ENCODE assay signal across 25 cellular contexts in the genomic region with DNA sequence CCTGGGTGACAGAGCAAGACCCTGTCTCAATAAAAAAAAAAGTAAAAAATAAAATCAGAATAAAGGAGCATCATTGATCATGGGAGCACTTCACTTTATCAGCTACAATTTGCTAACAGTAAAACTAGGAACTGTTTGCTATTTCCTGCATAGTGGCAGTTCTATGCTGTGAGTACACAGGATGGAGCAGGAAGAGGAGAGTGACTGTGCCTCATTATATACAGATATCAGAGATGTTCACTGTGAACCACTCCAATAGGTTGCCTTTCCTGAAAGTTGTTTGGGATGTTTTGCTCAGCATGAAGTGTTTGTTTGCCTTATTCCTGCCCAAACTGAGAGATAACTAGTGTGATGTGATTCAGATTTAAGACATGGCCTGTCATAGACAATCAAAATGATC.
"Had no signal": no experiment of that assay in that cellular context is flagged by ENCODE, and none has a peak within 500 bp of the region (broad histone marks: within the 10 kb centered on the region; RNA-seq: fewer than 3 reads in every experiment).

No MANE protein-coding gene starts in this region.

- H3K4me3 Mint-ChIP-seq: activated B cell treated with CpG ODN at 0.5 μM for 24 hours; activated CD4-positive, alpha-beta T cell treated with anti-CD3 and anti-CD28 coated beads, Interleukin-2, amount 10 ng/mL, durations not matched to agents 24 days and 14 days; activated naive CD4-positive, alpha-beta T cell treated with anti-CD3 and anti-CD28 coated beads, Interleukin-2, amount 10 ng/mL, durations not matched to agents 7 days and 5 days; activated naive CD8-positive, alpha-beta T cell treated with anti-CD3 and anti-CD28 coated beads, Interleukin-2, amount 50 U/mL, for 24 hours; T-cell had no signal

- H3K4me1 Mint-ChIP-seq: activated B cell treated with CpG ODN at 0.5 μM for 24 hours had no signal

- DNase-seq: activated B cell treated with CpG ODN at 0.5 μM for 24 hours; activated CD4-positive, alpha-beta T cell treated with anti-CD3 and anti-CD28 coated beads for 1 hour; activated CD4-positive, alpha-beta T cell treated with anti-CD3 and anti-CD28 coated beads, Interleukin-2, amount 10 ng/mL, durations not matched to agents 24 days and 14 days; activated CD4-positive, alpha-beta T cell treated with anti-CD3 and anti-CD28 coated beads, Interleukin-2, amount 50 U/mL, for 48 hours; activated gamma-delta T cell; activated naive CD4-positive, alpha-beta T cell treated with anti-CD3 and anti-CD28 coated beads, Interleukin-2, amount 10 ng/mL, durations not matched to agents 7 days and 5 days; activated naive CD8-positive, alpha-beta T cell treated with anti-CD3 and anti-CD28 coated beads, Interleukin-2, amount 50 U/mL, for 24 hours; activated T-cell treated with anti-CD3 and anti-CD28 coated beads, Interleukin-2, amount 50 U/mL, for 1 hour; amniotic stem cell; body of pancreas; central memory CD4-positive, alpha-beta T cell; NCI-H1105 treated with DMSO at 0.1 percent for 48 hours; NCI-H1436 treated with DMSO at 0.1 percent for 48 hours; NCI-H187; NCI-H2081; NCI-H510A treated with DMSO at 0.1 percent for 48 hours; NCI-H69; NK-92 treated with Interleukin-12 subunit alpha and Interleukin-12 subunit beta, amount 100 ng/mL, for 24 hours; OCI-M1; RPMI8226; T-cell; T-helper 2 cell; T1000 had no signal

- H3K27ac Mint-ChIP-seq: activated B cell treated with CpG ODN at 0.5 μM for 24 hours; activated CD4-positive, alpha-beta T cell treated with anti-CD3 and anti-CD28 coated beads, Interleukin-2, amount 10 ng/mL, durations not matched to agents 24 days and 14 days; activated naive CD4-positive, alpha-beta T cell treated with anti-CD3 and anti-CD28 coated beads, Interleukin-2, amount 10 ng/mL, durations not matched to agents 7 days and 5 days; activated naive CD8-positive, alpha-beta T cell treated with anti-CD3 and anti-CD28 coated beads, Interleukin-2, amount 50 U/mL, for 24 hours; T-cell had no signal

- H3K27me3 Mint-ChIP-seq: activated B cell treated with CpG ODN at 0.5 μM for 24 hours; activated naive CD4-positive, alpha-beta T cell treated with anti-CD3 and anti-CD28 coated beads, Interleukin-2, amount 10 ng/mL, durations not matched to agents 7 days and 5 days; activated naive CD8-positive, alpha-beta T cell treated with anti-CD3 and anti-CD28 coated beads, Interleukin-2, amount 50 U/mL, for 24 hours; T-cell had no signal

- H3K9me3 Mint-ChIP-seq: activated B cell treated with CpG ODN at 0.5 μM for 24 hours; activated CD4-positive, alpha-beta T cell treated with anti-CD3 and anti-CD28 coated beads, Interleukin-2, amount 10 ng/mL, durations not matched to agents 24 days and 14 days; activated naive CD4-positive, alpha-beta T cell treated with anti-CD3 and anti-CD28 coated beads, Interleukin-2, amount 10 ng/mL, durations not matched to agents 7 days and 5 days; activated naive CD8-positive, alpha-beta T cell treated with anti-CD3 and anti-CD28 coated beads, Interleukin-2, amount 50 U/mL, for 24 hours; T-cell had no signal

- ATAC-seq: activated naive CD8-positive, alpha-beta T cell treated with anti-CD3 and anti-CD28 coated beads, Interleukin-2, amount 50 U/mL, for 24 hours; body of pancreas; Panc1; Right ventricle myocardium inferior; T-cell had no signal

- H3K36me3 Mint-ChIP-seq: activated naive CD4-positive, alpha-beta T cell treated with anti-CD3 and anti-CD28 coated beads, Interleukin-2, amount 10 ng/mL, durations not matched to agents 7 days and 5 days had no signal
